12 cellular contexts compared by ENCODE assay signal in the genomic region with DNA sequence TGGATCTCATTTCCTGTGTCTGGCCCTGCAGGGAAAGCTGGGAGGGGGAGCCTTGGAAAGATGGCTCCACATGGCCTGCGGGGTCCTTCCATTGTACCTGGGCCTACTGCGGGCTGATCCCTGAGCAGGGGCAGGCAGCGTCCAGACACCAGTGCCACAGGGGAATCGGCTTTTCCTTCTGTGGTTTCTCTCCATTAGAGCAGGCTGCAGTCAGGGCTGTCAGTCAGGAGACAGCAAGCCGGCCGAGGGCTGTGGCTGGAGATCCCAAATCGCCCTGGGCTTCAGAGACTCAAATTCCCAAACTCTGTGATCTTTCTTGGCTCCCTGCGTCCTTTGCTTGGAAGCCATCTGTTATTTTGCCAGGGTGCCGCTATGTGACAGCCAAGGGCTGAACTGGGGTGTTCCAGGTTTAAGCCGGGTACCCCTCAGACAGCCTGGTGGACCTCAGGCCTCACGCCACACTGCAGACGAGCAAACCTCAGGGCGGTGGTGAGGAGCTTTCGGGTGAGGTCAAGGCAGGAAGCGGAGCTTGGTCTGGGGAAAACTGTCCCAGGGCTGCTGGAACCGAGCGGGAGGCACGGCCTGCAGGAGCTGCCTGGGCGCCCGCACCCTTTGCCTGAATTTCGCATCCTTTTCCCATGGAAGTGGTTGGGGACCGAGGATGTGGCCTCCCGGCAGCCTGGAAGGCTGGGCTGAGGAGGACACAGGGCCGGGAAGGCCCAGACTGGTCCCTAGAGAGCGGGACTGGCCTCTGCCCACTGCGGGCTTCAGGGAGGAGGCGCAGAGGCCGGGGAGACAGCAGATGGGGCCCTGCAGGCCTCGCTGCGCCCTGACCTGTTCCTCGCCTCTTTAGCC. TPM values are rescaled to one million over a fixed set of nuclear protein-coding genes. Genes with fewer than 3 reads are reported as not detected.
DNase-seq lines count a peak whose midpoint lies in the region; ATAC-seq, FAIRE-seq and TF ChIP-seq lines count a peak whose summit lies in the region.
"Had no signal": no experiment of that assay in that cellular context is flagged by ENCODE, and none has a peak within 500 bp of the region (broad histone marks: within the 10 kb centered on the region; RNA-seq: fewer than 3 reads in every experiment).

No MANE protein-coding gene starts in this region.

- H3K9me3 Mint-ChIP-seq in CD4-positive, alpha-beta T cell, result no peaks in the 10 kb centered on the region

- peak overlapping the region; percentile 30 for H3K4me3 Mint-ChIP-seq in CD4-positive, alpha-beta T cell

- in situ Hi-C loops in astrocyte of the spinal cord (cut with HindIII; ENCODE audit: low sequenced_read_pairs), result no loop called here

- CTCF ChIA-PET in CD4-positive, alpha-beta T cell (lab: Charles Lee), result no interaction called here

- H3K36me3 Mint-ChIP-seq in CD4-positive, alpha-beta T cell (ENCODE audit: low read depth), result no peaks in the 10 kb centered on the region

- H3K27ac ChIP-seq in CD4-positive, alpha-beta T cell (ENCODE audit: low read depth, low read length), result no peak overlapping the region
- H3K27ac ChIP-seq: foreskin keratinocyte, HL-60 had no signal

- no peak for TF ChIP-seq CTCF in CD4-positive, alpha-beta T cell (IDR thresholded peaks at IDR 0.05)
- TF ChIP-seq CTCF in astrocyte of the spinal cord (IDR thresholded peaks at IDR 0.05; ENCODE audit: low read depth, low read length) (no peak), mucosa of descending colon (IDR thresholded peaks at IDR 0.05) (no peak), D721Med (IDR thresholded peaks at IDR 0.05; ENCODE audit: insufficient read depth, missing control alignments) (no peak)

- POLR2A ChIA-PET in CD4-positive, alpha-beta T cell (lab: Charles Lee), result no interaction called here

- ATAC-seq in CD4-positive, alpha-beta T cell (ENCODE audit: poor library complexity), result no peak
- ATAC-seq in HG03196 (IDR thresholded peaks at IDR 0.05; ENCODE audit: unreplicated experiment) (peak; percentile 3), mucosa of descending colon (peak; percentile 16), GM19395 (IDR thresholded peaks at IDR 0.05; ENCODE audit: unreplicated experiment) (no peak), HG02852 (IDR thresholded peaks at IDR 0.05; ENCODE audit: unreplicated experiment) (no peak)

- no peak overlapping the region for H3K27ac Mint-ChIP-seq in CD4-positive, alpha-beta T cell

- FAIRE-seq in D721Med (lab: Jason Lieb, UNC), result no peak

- H3K27me3 ChIP-seq in CD4-positive, alpha-beta T cell (ENCODE audit: control insufficient read depth, insufficient read depth, low read length), result peaks cover 14% of the 10 kb centered on the region

- intact Hi-C loops in CD4-positive, alpha-beta T cell (cut with DNase I, micrococcal nuclease), result loop anchor here in 1 of 2 experiments (10.0 kb wide), 1 partner anchor 291 kb away; no protein-coding TSS in a partner anchor
- intact Hi-C loops in mucosa of descending colon (cut with DNase I, micrococcal nuclease), result no loop called here

- no peaks in the 10 kb centered on the region for H3K9me3 ChIP-seq in CD4-positive, alpha-beta T cell (ENCODE audit: control insufficient read depth, low read length)
- H3K9me3 ChIP-seq in mucosa of descending colon, result no peaks in the 10 kb centered on the region

- H3K4me1 ChIP-seq in mucosa of descending colon (ENCODE audit: low read depth), result peaks cover 21% of the 10 kb centered on the region
- H3K4me1 ChIP-seq: foreskin keratinocyte had no signal

- H3K4me1 Mint-ChIP-seq in CD4-positive, alpha-beta T cell (ENCODE audit: low read depth), result peaks cover 16% of the 10 kb centered on the region

- peak in 1 of 10 experiments; percentile 4 for DNase-seq in CD4-positive, alpha-beta T cell
- DNase-seq in astrocyte of the spinal cord (ENCODE audit: low read depth, low spot score), result no peak
- DNase-seq in mucosa of descending colon, result no peak
- DNase-seq in D721Med (ENCODE audit: insufficient read length, low spot score), result no peak
- no peak for DNase-seq in activated CD8-positive, alpha-beta memory T cell treated with anti-CD3 and anti-CD28 coated beads for 24 hours
- DNase-seq: foreskin keratinocyte, occipital lobe had no signal

- H3K36me3 ChIP-seq in mucosa of descending colon (ENCODE audit: low read depth), result no peaks in the 10 kb centered on the region

- H3K4me3 ChIP-seq in astrocyte of the spinal cord (ENCODE audit: low read depth, low read length), result peak overlapping the region; percentile 20
- H3K4me3 ChIP-seq in mucosa of descending colon, result no peak overlapping the region

- peaks cover 20% of the 10 kb centered on the region for H3K27me3 Mint-ChIP-seq in CD4-positive, alpha-beta T cell

RNA-seq across cellular contexts. Expression of a gene that starts 1.5 kb away (rescaled TPM):
- total RNA-seq in CD4-positive, alpha-beta T cell, result 1 to 10 TPM; 1.0 to 1.3 TPM
- 1 to 10 TPM in 1 of 3 donors, under 1 TPM in 2; 0.72 to 2.0 (median 0.79) TPM for total RNA-seq in mucosa of descending colon

RNA-seq across cellular contexts. Expression of a gene that starts 13.6 kb away (rescaled TPM):
- total RNA-seq in CD4-positive, alpha-beta T cell, result 1,000 to 10,000 TPM; 4,971 to 5,051 TPM
- 1,000 to 10,000 TPM; 1,693 to 1,792 (median 1,717) TPM for total RNA-seq in mucosa of descending colon

RNA-seq across cellular contexts. Expression of a gene that starts 39.4 kb away (rescaled TPM):
- not detected for total RNA-seq in CD4-positive, alpha-beta T cell
- 1 to 10 TPM in 1 of 3 donors, under 1 TPM in 1, not detected in 1; 0.28 to 2.0 TPM for total RNA-seq in mucosa of descending colon
- total RNA-seq: foreskin keratinocyte, G401 had no signal

Comparison
In these comparisons a context has a peak if more than half of its experiments do, and no peak if none do; other contexts are left out.
1. ATAC-seq: peak in HG03196 (single experiment) and mucosa of descending colon (single experiment); none in CD4-positive, alpha-beta T cell (single experiment), GM19395 (single experiment) and HG02852 (single experiment).